In the genomic region with DNA sequence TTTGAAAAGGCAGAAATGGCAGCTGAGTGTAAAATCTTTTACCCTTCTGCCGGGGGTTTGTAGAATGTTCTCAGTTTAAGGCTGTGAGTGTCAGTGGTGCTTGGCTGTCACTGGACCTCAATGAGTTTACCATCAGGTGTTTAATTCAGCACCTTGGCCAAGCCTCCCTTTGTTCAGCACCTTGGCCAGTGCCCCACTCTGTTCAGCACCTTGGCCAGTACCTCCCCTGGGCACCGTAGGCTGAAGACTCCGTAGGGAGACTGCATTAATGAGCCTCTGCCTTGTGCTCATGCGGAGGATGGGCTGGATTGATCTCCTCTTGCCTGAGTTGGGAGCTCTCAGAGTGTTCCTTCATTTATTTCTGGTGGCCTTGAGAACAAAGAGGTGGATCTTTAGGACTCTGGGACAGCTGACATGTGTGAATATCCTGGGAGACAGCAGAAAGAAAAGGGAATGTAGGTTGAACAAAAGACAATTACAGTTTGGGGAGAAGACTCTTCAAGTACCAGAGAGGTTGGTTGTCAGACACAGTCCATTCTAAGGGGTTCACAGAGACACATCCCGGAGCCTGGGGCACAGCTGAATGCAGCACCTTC, we compare ENCODE assay signal across 1 cellular context.
TF ChIP-seq lines count a peak whose summit lies in the region.

No MANE protein-coding gene starts in this region.

TF ChIP-seq in K562, 482 proteins besides CTCF, POLR2A, EP300 and RAD21 (continued from another document and continues in another):
- TF ChIP-seq, protein P1, sequence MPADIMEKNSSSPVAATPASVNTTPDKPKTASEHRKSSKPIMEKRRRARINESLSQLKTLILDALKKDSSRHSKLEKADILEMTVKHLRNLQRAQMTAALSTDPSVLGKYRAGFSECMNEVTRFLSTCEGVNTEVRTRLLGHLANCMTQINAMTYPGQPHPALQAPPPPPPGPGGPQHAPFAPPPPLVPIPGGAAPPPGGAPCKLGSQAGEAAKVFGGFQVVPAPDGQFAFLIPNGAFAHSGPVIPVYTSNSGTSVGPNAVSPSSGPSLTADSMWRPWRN (IDR thresholded peaks at IDR 0.05; ENCODE audit: low read depth), result no peak
- TF ChIP-seq, protein P2, sequence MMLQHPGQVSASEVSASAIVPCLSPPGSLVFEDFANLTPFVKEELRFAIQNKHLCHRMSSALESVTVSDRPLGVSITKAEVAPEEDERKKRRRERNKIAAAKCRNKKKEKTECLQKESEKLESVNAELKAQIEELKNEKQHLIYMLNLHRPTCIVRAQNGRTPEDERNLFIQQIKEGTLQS (IDR thresholded peaks at IDR 0.05), result no peak
- TF ChIP-seq, protein P2 (CRISPR knock-in tag; conservative IDR thresholded peaks at IDR 0.05), result no peak
- TF ChIP-seq ZNF146 (CRISPR knock-in tag; IDR thresholded peaks at IDR 0.05; ENCODE audit: unreplicated experiment) (peak; percentile 69), ZNF263 (CRISPR knock-in tag; IDR thresholded peaks at IDR 0.05; ENCODE audit: borderline replicate concordance) (peak; percentile 91), SMAD1 (IDR thresholded peaks at IDR 0.05; ENCODE audit: low read depth, low read length, partially characterized antibody) (no peak), ARNT (IDR thresholded peaks at IDR 0.05) (no peak), ZKSCAN8 (CRISPR knock-in tag; IDR thresholded peaks at IDR 0.05) (no peak), HDAC1 (IDR thresholded peaks at IDR 0.05) (peak in 1 of 2 experiments; percentile 80; a peak in 2 of 4 replicates), RAD51 (IDR thresholded peaks at IDR 0.05; ENCODE audit: borderline replicate concordance, low read depth) (no peak), JUN (IDR thresholded peaks at IDR 0.05; ENCODE audit: borderline replicate concordance, low read depth, low read length) (no peak), JUN (CRISPR knock-in tag; IDR thresholded peaks at IDR 0.05; ENCODE audit: borderline replicate concordance) (peak; percentile 85), BDP1 (IDR thresholded peaks at IDR 0.05; ENCODE audit: insufficient read depth, insufficient read length) (no peak), BRD4 (IDR thresholded peaks at IDR 0.05) (no peak), SMARCA5 (IDR thresholded peaks at IDR 0.05) (no peak), RBM39 (optimal IDR thresholded peaks at IDR 0.05; ENCODE audit: low read depth, low read length) (no peak), BCL6 (CRISPR knock-in tag; IDR thresholded peaks at IDR 0.05) (0 out of 2 replicates have a peak, but pooled peaks have one; percentile 37), CBFA2T2 (conservative IDR thresholded peaks at IDR 0.05) (no peak), ZNF551 (CRISPR knock-in tag; IDR thresholded peaks at IDR 0.05) (no peak), ZNF696 (CRISPR knock-in tag; conservative IDR thresholded peaks at IDR 0.05) (no peak), THRAP3 (IDR thresholded peaks at IDR 0.05; ENCODE audit: borderline replicate concordance) (no peak), NCOA6 (IDR thresholded peaks at IDR 0.05) (peak; percentile 98), ZNF584 (CRISPR knock-in tag; IDR thresholded peaks at IDR 0.05; ENCODE audit: low read depth) (peak; percentile 95), ZNF77 (CRISPR knock-in tag; IDR thresholded peaks at IDR 0.05) (no peak), SNRNP70 (optimal IDR thresholded peaks at IDR 0.05; ENCODE audit: low read depth, low read length) (no peak), MTA2 (IDR thresholded peaks at IDR 0.05; ENCODE audit: low read depth) (no peak), ZFP30 (CRISPR knock-in tag; IDR thresholded peaks at IDR 0.05; ENCODE audit: borderline replicate concordance) (no peak), CHD4 (IDR thresholded peaks at IDR 0.05; ENCODE audit: insufficient read depth, insufficient replicate concordance, low read depth, low read length, poor library complexity, severe bottlenecking) (no peak), ZEB2 (IDR thresholded peaks at IDR 0.05) (no peak), DDX20 (tag; IDR thresholded peaks at IDR 0.05; ENCODE audit: low read depth) (no peak; the same call in 1 of the 2 replicates), DIDO1 (tag; IDR thresholded peaks at IDR 0.05; ENCODE audit: low read depth) (no peak), NEUROD1 (IDR thresholded peaks at IDR 0.05; ENCODE audit: borderline replicate concordance, low read depth, low read length, partially characterized antibody) (no peak), ZNF232 (CRISPR knock-in tag; IDR thresholded peaks at IDR 0.05) (peak; percentile 99)
- TF ChIP-seq, protein P3, sequence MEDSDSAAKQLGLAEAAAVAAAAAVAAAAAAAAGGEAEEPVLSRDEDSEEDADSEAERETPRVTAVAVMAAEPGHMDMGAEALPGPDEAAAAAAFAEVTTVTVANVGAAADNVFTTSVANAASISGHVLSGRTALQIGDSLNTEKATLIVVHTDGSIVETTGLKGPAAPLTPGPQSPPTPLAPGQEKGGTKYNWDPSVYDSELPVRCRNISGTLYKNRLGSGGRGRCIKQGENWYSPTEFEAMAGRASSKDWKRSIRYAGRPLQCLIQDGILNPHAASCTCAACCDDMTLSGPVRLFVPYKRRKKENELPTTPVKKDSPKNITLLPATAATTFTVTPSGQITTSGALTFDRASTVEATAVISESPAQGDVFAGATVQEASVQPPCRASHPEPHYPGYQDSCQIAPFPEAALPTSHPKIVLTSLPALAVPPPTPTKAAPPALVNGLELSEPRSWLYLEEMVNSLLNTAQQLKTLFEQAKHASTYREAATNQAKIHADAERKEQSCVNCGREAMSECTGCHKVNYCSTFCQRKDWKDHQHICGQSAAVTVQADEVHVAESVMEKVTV (CRISPR knock-in tag; IDR thresholded peaks at IDR 0.05), result no peak
- TF ChIP-seq, protein P4, sequence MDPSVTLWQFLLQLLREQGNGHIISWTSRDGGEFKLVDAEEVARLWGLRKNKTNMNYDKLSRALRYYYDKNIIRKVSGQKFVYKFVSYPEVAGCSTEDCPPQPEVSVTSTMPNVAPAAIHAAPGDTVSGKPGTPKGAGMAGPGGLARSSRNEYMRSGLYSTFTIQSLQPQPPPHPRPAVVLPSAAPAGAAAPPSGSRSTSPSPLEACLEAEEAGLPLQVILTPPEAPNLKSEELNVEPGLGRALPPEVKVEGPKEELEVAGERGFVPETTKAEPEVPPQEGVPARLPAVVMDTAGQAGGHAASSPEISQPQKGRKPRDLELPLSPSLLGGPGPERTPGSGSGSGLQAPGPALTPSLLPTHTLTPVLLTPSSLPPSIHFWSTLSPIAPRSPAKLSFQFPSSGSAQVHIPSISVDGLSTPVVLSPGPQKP (CRISPR knock-in tag; IDR thresholded peaks at IDR 0.05), result no peak
- TF ChIP-seq, protein P5, sequence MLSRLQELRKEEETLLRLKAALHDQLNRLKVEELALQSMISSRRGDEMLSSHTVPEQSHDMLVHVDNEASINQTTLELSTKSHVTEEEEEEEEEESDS (CRISPR knock-in tag; IDR thresholded peaks at IDR 0.05), result no peak
- TF ChIP-seq, protein P6, sequence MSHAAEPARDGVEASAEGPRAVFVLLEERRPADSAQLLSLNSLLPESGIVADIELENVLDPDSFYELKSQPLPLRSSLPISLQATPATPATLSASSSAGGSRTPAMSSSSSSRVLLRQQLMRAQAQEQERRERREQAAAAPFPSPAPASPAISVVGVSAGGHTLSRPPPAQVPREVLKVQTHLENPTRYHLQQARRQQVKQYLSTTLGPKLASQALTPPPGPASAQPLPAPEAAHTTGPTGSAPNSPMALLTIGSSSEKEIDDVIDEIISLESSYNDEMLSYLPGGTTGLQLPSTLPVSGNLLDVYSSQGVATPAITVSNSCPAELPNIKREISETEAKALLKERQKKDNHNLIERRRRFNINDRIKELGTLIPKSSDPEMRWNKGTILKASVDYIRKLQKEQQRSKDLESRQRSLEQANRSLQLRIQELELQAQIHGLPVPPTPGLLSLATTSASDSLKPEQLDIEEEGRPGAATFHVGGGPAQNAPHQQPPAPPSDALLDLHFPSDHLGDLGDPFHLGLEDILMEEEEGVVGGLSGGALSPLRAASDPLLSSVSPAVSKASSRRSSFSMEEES (CRISPR knock-in tag; IDR thresholded peaks at IDR 0.05), result no peak
- TF ChIP-seq, protein P7, sequence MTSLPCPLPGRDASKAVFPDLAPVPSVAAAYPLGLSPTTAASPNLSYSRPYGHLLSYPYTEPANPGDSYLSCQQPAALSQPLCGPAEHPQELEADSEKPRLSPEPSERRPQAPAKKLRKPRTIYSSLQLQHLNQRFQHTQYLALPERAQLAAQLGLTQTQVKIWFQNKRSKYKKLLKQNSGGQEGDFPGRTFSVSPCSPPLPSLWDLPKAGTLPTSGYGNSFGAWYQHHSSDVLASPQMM (CRISPR knock-in tag; IDR thresholded peaks at IDR 0.05), result no peak
- TF ChIP-seq, protein P8, sequence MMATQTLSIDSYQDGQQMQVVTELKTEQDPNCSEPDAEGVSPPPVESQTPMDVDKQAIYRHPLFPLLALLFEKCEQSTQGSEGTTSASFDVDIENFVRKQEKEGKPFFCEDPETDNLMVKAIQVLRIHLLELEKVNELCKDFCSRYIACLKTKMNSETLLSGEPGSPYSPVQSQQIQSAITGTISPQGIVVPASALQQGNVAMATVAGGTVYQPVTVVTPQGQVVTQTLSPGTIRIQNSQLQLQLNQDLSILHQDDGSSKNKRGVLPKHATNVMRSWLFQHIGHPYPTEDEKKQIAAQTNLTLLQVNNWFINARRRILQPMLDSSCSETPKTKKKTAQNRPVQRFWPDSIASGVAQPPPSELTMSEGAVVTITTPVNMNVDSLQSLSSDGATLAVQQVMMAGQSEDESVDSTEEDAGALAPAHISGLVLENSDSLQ (IDR thresholded peaks at IDR 0.05), result no peak
- TF ChIP-seq, protein P9, sequence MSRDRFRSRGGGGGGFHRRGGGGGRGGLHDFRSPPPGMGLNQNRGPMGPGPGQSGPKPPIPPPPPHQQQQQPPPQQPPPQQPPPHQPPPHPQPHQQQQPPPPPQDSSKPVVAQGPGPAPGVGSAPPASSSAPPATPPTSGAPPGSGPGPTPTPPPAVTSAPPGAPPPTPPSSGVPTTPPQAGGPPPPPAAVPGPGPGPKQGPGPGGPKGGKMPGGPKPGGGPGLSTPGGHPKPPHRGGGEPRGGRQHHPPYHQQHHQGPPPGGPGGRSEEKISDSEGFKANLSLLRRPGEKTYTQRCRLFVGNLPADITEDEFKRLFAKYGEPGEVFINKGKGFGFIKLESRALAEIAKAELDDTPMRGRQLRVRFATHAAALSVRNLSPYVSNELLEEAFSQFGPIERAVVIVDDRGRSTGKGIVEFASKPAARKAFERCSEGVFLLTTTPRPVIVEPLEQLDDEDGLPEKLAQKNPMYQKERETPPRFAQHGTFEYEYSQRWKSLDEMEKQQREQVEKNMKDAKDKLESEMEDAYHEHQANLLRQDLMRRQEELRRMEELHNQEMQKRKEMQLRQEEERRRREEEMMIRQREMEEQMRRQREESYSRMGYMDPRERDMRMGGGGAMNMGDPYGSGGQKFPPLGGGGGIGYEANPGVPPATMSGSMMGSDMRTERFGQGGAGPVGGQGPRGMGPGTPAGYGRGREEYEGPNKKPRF (IDR thresholded peaks at IDR 0.05; ENCODE audit: low read depth, low read length), result no peak
- TF ChIP-seq, protein P10, sequence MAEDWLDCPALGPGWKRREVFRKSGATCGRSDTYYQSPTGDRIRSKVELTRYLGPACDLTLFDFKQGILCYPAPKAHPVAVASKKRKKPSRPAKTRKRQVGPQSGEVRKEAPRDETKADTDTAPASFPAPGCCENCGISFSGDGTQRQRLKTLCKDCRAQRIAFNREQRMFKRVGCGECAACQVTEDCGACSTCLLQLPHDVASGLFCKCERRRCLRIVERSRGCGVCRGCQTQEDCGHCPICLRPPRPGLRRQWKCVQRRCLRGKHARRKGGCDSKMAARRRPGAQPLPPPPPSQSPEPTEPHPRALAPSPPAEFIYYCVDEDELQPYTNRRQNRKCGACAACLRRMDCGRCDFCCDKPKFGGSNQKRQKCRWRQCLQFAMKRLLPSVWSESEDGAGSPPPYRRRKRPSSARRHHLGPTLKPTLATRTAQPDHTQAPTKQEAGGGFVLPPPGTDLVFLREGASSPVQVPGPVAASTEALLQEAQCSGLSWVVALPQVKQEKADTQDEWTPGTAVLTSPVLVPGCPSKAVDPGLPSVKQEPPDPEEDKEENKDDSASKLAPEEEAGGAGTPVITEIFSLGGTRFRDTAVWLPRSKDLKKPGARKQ (CRISPR knock-in tag; IDR thresholded peaks at IDR 0.05), result no peak
- TF ChIP-seq, protein P11, sequence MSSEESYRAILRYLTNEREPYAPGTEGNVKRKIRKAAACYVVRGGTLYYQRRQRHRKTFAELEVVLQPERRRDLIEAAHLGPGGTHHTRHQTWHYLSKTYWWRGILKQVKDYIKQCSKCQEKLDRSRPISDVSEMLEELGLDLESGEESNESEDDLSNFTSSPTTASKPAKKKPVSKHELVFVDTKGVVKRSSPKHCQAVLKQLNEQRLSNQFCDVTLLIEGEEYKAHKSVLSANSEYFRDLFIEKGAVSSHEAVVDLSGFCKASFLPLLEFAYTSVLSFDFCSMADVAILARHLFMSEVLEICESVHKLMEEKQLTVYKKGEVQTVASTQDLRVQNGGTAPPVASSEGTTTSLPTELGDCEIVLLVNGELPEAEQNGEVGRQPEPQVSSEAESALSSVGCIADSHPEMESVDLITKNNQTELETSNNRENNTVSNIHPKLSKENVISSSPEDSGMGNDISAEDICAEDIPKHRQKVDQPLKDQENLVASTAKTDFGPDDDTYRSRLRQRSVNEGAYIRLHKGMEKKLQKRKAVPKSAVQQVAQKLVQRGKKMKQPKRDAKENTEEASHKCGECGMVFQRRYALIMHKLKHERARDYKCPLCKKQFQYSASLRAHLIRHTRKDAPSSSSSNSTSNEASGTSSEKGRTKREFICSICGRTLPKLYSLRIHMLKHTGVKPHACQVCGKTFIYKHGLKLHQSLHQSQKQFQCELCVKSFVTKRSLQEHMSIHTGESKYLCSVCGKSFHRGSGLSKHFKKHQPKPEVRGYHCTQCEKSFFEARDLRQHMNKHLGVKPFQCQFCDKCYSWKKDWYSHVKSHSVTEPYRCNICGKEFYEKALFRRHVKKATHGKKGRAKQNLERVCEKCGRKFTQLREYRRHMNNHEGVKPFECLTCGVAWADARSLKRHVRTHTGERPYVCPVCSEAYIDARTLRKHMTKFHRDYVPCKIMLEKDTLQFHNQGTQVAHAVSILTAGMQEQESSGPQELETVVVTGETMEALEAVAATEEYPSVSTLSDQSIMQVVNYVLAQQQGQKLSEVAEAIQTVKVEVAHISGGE (CRISPR knock-in tag; IDR thresholded peaks at IDR 0.05), result peak in 1 of 3 experiments; percentile 77; a peak in 2 of 6 replicates
